13 cellular contexts compared by ENCODE assay signal in the genomic region with DNA sequence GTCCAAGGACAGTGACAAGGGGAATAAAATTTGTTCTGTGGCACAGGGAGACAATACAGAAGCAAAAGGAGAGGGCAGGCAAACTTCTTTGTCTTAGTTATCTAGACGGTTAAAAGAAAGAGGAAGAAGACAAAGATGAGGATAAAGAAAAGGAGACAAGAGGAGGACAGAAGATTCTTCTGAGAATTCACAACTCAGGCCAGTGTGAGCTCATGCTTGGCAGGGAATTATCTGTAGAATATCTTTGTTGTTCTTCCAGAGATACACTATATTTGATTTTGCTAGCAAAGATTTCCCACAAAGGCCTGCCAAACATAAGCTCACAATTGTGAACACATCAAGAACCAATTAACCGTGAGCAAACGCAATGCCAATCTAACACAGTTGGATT. TPM values are rescaled to one million over a fixed set of nuclear protein-coding genes. Genes with fewer than 3 reads are reported as not detected.
DNase-seq lines count a peak whose midpoint lies in the region; ATAC-seq and TF ChIP-seq lines count a peak whose summit lies in the region.
"Had no signal": no experiment of that assay in that cellular context is flagged by ENCODE, and none has a peak within 500 bp of the region (broad histone marks: within the 10 kb centered on the region; RNA-seq: fewer than 3 reads in every experiment).

No MANE protein-coding gene starts in this region.

- intact Hi-C loops in thyroid gland (cut with DNase I) (no loop called here), CD14-positive monocyte (cut with micrococcal nuclease) (no loop called here)

- H3K4me3 Mint-ChIP-seq in activated naive CD4-positive, alpha-beta T cell treated with anti-CD3 and anti-CD28 coated beads, Interleukin-2, amount 10 ng/mL, durations not matched to agents 7 days and 5 days, result no peak overlapping the region
- H3K4me3 Mint-ChIP-seq in central memory CD8-positive, alpha-beta T cell, result no peak overlapping the region
- no peak overlapping the region for H3K4me3 Mint-ChIP-seq in CD14-positive monocyte

- peak overlapping the region; percentile 53 for H3K27ac Mint-ChIP-seq in activated naive CD4-positive, alpha-beta T cell treated with anti-CD3 and anti-CD28 coated beads, Interleukin-2, amount 10 ng/mL, durations not matched to agents 7 days and 5 days
- H3K27ac Mint-ChIP-seq in central memory CD8-positive, alpha-beta T cell (ENCODE audit: low read depth), result peak overlapping the region; percentile 21
- H3K27ac Mint-ChIP-seq in CD14-positive monocyte, result peak overlapping the region in 2 of 7 donors; percentile 55 to 63

- TF ChIP-seq POLR2A in thyroid gland (IDR thresholded peaks at IDR 0.05), result no peak

- peaks cover 6% of the 10 kb centered on the region for H3K36me3 Mint-ChIP-seq in activated naive CD4-positive, alpha-beta T cell treated with anti-CD3 and anti-CD28 coated beads, Interleukin-2, amount 10 ng/mL, durations not matched to agents 7 days and 5 days
- peaks cover 2% of the 10 kb centered on the region for H3K36me3 Mint-ChIP-seq in central memory CD8-positive, alpha-beta T cell (ENCODE audit: insufficient read depth)
- peaks cover 0 to 2% of the 10 kb centered on the region in 2 donors for H3K36me3 Mint-ChIP-seq in CD14-positive monocyte

- ATAC-seq in central memory CD8-positive, alpha-beta T cell (replicated peaks; ENCODE audit: extremely low read depth, poor library complexity, severe bottlenecking), result no peak
- ATAC-seq: naive thymus-derived CD4-positive, alpha-beta T cell had no signal

- H3K9me3 ChIP-seq in SJSA1 (replicated peaks) (no peaks in the 10 kb centered on the region), skeletal muscle tissue (ENCODE audit: control insufficient read depth in 3 of 3, low read length in 3 of 3) (no peaks in the 10 kb centered on the region), thyroid gland (no peaks in the 10 kb centered on the region)
- H3K9me3 ChIP-seq: BE2C had no signal

- 70 to 74% methylated on average over 3 of the region's 3 CpGs for WGBS in thyroid gland, 2 donors

- H3K27ac ChIP-seq in SJSA1, result peak overlapping the region; percentile 69
- H3K27ac ChIP-seq in skeletal muscle tissue (ENCODE audit: low read depth, low read length), result peak overlapping the region; percentile 21
- H3K27ac ChIP-seq in thyroid gland, result no peak overlapping the region

- no peaks in the 10 kb centered on the region for H3K27me3 Mint-ChIP-seq in activated naive CD4-positive, alpha-beta T cell treated with anti-CD3 and anti-CD28 coated beads, Interleukin-2, amount 10 ng/mL, durations not matched to agents 7 days and 5 days
- H3K27me3 Mint-ChIP-seq in central memory CD8-positive, alpha-beta T cell, result no peaks in the 10 kb centered on the region
- H3K27me3 Mint-ChIP-seq in CD14-positive monocyte (ENCODE audit: low read depth in 3 of 3), result peaks cover 0 to 3% (median 2%) of the 10 kb centered on the region in 3 donors
- H3K27me3 Mint-ChIP-seq: naive thymus-derived CD4-positive, alpha-beta T cell had no signal

- H3K27me3 ChIP-seq in SJSA1 (replicated peaks) (no peaks in the 10 kb centered on the region), skeletal muscle tissue (ENCODE audit: control insufficient read depth in 3 of 3, insufficient read depth in 3 of 3, low read length in 3 of 3) (no peaks in the 10 kb centered on the region), thyroid gland (no peaks in the 10 kb centered on the region)
- H3K27me3 ChIP-seq: BE2C had no signal

- H3K36me3 ChIP-seq in SJSA1, result no peaks in the 10 kb centered on the region
- no peaks in the 10 kb centered on the region for H3K36me3 ChIP-seq in skeletal muscle tissue (ENCODE audit: control insufficient read depth in 3 of 3, insufficient read depth in 3 of 3, low read length in 3 of 3)
- no peaks in the 10 kb centered on the region for H3K36me3 ChIP-seq in thyroid gland

- H3K4me1 Mint-ChIP-seq in activated naive CD4-positive, alpha-beta T cell treated with anti-CD3 and anti-CD28 coated beads, Interleukin-2, amount 10 ng/mL, durations not matched to agents 7 days and 5 days, result peaks cover 29% of the 10 kb centered on the region
- no peaks in the 10 kb centered on the region for H3K4me1 Mint-ChIP-seq in central memory CD8-positive, alpha-beta T cell
- H3K4me1 Mint-ChIP-seq in CD14-positive monocyte, result peaks cover 18% of the 10 kb centered on the region

- H3K9me3 Mint-ChIP-seq in activated naive CD4-positive, alpha-beta T cell treated with anti-CD3 and anti-CD28 coated beads, Interleukin-2, amount 10 ng/mL, durations not matched to agents 7 days and 5 days, result no peaks in the 10 kb centered on the region
- H3K9me3 Mint-ChIP-seq in central memory CD8-positive, alpha-beta T cell, result no peaks in the 10 kb centered on the region
- H3K9me3 Mint-ChIP-seq in CD14-positive monocyte, result no peaks in the 10 kb centered on the region
- H3K9me3 Mint-ChIP-seq: naive thymus-derived CD4-positive, alpha-beta T cell had no signal

- TF ChIP-seq CTCF in thyroid gland (IDR thresholded peaks at IDR 0.05) (no peak), CD14-positive monocyte (IDR thresholded peaks at IDR 0.05) (no peak)

- DNase-seq in activated naive CD4-positive, alpha-beta T cell treated with anti-CD3 and anti-CD28 coated beads, Interleukin-2, amount 10 ng/mL, durations not matched to agents 7 days and 5 days, result no peak
- no peak for DNase-seq in activated naive CD4-positive, alpha-beta T cell treated with anti-CD3 and anti-CD28 coated beads, Interleukin-2, amount 50 U/mL, for 16 hours
- DNase-seq in SJSA1 (ENCODE audit: low read depth in 1 of 2, low spot score in 2 of 2) (no peak), thyroid gland (no peak), CD14-positive monocyte (ENCODE audit: low spot score) (no peak)
- no peak for DNase-seq in central memory CD8-positive, alpha-beta T cell (ENCODE audit: low spot score in 2 of 2)
- DNase-seq in central memory CD4-positive, alpha-beta T cell, result no peak
- DNase-seq: BE2C; kidney; naive thymus-derived CD4-positive, alpha-beta T cell; NCI-H1436; NCI-H774 had no signal

- H3K9ac ChIP-seq in skeletal muscle tissue (ENCODE audit: low read depth in 1 of 3, low read length in 3 of 3), result no peak overlapping the region

- peaks cover 39% of the 10 kb centered on the region for H3K4me1 ChIP-seq in SJSA1 (replicated peaks)
- H3K4me1 ChIP-seq in skeletal muscle tissue (ENCODE audit: control insufficient read depth in 3 of 3, insufficient read depth in 3 of 3, low read length in 3 of 3), result peaks cover 2 to 11% (median 4%) of the 10 kb centered on the region in 3 donors
- H3K4me1 ChIP-seq in thyroid gland, result no peaks in the 10 kb centered on the region

- CTCF ChIA-PET in activated naive CD4-positive, alpha-beta T cell treated with anti-CD3 and anti-CD28 coated beads, Interleukin-2, amount 10 ng/mL, durations not matched to agents 7 days and 5 days (lab: Charles Lee), result interaction anchor here (0.6 kb wide), 1 partner anchor 186 kb away, joined by 4 read pairs; no protein-coding TSS in a partner anchor

- H3K4me3 ChIP-seq in SJSA1 (no peak overlapping the region), skeletal muscle tissue (ENCODE audit: low read length in 3 of 3) (no peak overlapping the region), thyroid gland (replicated peaks in 1 of 3) (no peak overlapping the region)

RNA-seq across cellular contexts. Expression of a gene that starts 21.4 kb away (rescaled TPM):
- total RNA-seq in SJSA1 (2014; rRNA removed; shearing (Covaris generic)), result 82.0 and 106 TPM in 2 replicates
- total RNA-seq in skeletal muscle tissue (40.2 TPM), thyroid gland (1 to 10 TPM; 3.3 to 6.2 (median 5.5) TPM)
- polyA plus RNA-seq in CD14-positive monocyte, result 10 to 100 TPM; 10.3 to 13.1 TPM

Comparison
In these comparisons a context has a peak if more than half of its experiments do, and no peak if none do; other contexts are left out.
1. H3K27ac ChIP-seq: peak in SJSA1 (single experiment) and skeletal muscle tissue (single experiment); none in thyroid gland (0 of 3).